Comparison of ENCODE assay signal across 9 cellular contexts in genomic region chr14:61034416-61035100, GRCh38. TPM values are rescaled to one million over a fixed set of nuclear protein-coding genes. Genes with fewer than 3 reads are reported as not detected.
DNase-seq lines count a peak whose midpoint lies in the region; ATAC-seq and TF ChIP-seq lines count a peak whose summit lies in the region.
"Had no signal": no experiment of that assay in that cellular context is flagged by ENCODE, and none has a peak within 500 bp of the region (broad histone marks: within the 10 kb centered on the region; RNA-seq: fewer than 3 reads in every experiment).

No MANE protein-coding gene starts in this region.

- no peaks in the 10 kb centered on the region for H3K9me3 ChIP-seq in BLaER1
- H3K9me3 ChIP-seq in upper lobe of right lung: no peaks in the 10 kb centered on the region

- peak; percentile 89 for DNase-seq in NCI-H69 (lab: John Stamatoyannopoulos, UW)
- DNase-seq in upper lobe of right lung: no peak
- DNase-seq in stimulated activated CD4-positive, alpha-beta T cell treated with anti-CD3 and anti-CD28 coated beads, Interleukin-4, amount 100 ng/mL, for 1 hour: no peak
- no peak for DNase-seq in stimulated activated naive CD4-positive, alpha-beta T cell treated with Interleukin-2 at 50 U/mL for 16 hours (lab: John Stamatoyannopoulos, UW)
- DNase-seq in GOT3 (lab: John Stamatoyannopoulos, UW): no peak

- no peak overlapping the region for H3K4me3 ChIP-seq in BLaER1
- H3K4me3 ChIP-seq in upper lobe of right lung: no peak overlapping the region

- no peaks in the 10 kb centered on the region for H3K27me3 ChIP-seq in BLaER1
- H3K27me3 ChIP-seq in upper lobe of right lung: no peaks in the 10 kb centered on the region

- no peak overlapping the region for H3K27ac ChIP-seq in BLaER1
- no peak overlapping the region for H3K27ac ChIP-seq in upper lobe of right lung
- H3K27ac ChIP-seq: VCaP had no signal

- H4K20me1 ChIP-seq in BLaER1: no peaks in the 10 kb centered on the region

- H3K4me2 ChIP-seq in BLaER1: peak overlapping the region; percentile 29

- ATAC-seq in GM19035 (IDR thresholded peaks at IDR 0.05; ENCODE audit: unreplicated experiment) (peak; percentile 70), HG03103 (IDR thresholded peaks at IDR 0.05; ENCODE audit: low read depth, unreplicated experiment) (peak; percentile 83), upper lobe of right lung (peak; percentile 29)

- TF ChIP-seq CTCF in upper lobe of right lung (IDR thresholded peaks at IDR 0.05): no peak

- H3K36me3 ChIP-seq in BLaER1: no peaks in the 10 kb centered on the region
- no peaks in the 10 kb centered on the region for H3K36me3 ChIP-seq in upper lobe of right lung

- no peak overlapping the region for H3K9ac ChIP-seq in BLaER1

- intact Hi-C loops in upper lobe of right lung (cut with DNase I): no loop called here

- peaks cover 12% of the 10 kb centered on the region for H3K4me1 ChIP-seq in BLaER1
- H3K4me1 ChIP-seq in upper lobe of right lung: no peaks in the 10 kb centered on the region

RNA-seq across cellular contexts. Expression of gene SLC38A6, which starts 53.5 kb away (rescaled TPM):
- total RNA-seq in upper lobe of right lung: 24.3 TPM

RNA-seq across cellular contexts. Expression of gene TRMT5, which starts 53.7 kb away (rescaled TPM):
- total RNA-seq in upper lobe of right lung: 11.3 TPM

Comparison
In these comparisons a context has a peak if more than half of its experiments do, and no peak if none do; other contexts are left out.
1. ATAC-seq: peak in every context shown above with its lines; median percentile 83 in HG03103; 70 in GM19035; 29 in upper lobe of right lung.